24 cellular contexts compared by ENCODE assay signal in genomic region chr6:92469429-92469828, GRCh38.
"Had no signal": no experiment of that assay in that cellular context is flagged by ENCODE, and none has a peak within 500 bp of the region (broad histone marks: within the 10 kb centered on the region; RNA-seq: fewer than 3 reads in every experiment).

No MANE protein-coding gene starts in this region.

- ATAC-seq: effector memory CD8-positive, alpha-beta T cell; esophagus mucosa; foreskin keratinocyte; gastrocnemius medialis; gastroesophageal sphincter; heart left ventricle; heart right ventricle had no signal

- H3K27ac ChIP-seq: colonic mucosa, coronary artery, dorsolateral prefrontal cortex, epithelial cell of prostate, esophagus muscularis mucosa, esophagus squamous epithelium, foreskin keratinocyte, gastrocnemius medialis, gastroesophageal sphincter, heart left ventricle, heart right ventricle had no signal

- H3K9me3 ChIP-seq: colonic mucosa, gastrocnemius medialis had no signal

- H3K4me3 ChIP-seq: colonic mucosa, coronary artery, dorsolateral prefrontal cortex, esophagus muscularis mucosa, esophagus squamous epithelium, gastrocnemius medialis, gastroesophageal sphincter, heart left ventricle, heart right ventricle had no signal

- H3K36me3 ChIP-seq: colonic mucosa, esophagus muscularis mucosa, esophagus squamous epithelium, gastrocnemius medialis, gastroesophageal sphincter, heart left ventricle, heart right ventricle had no signal

- H3K4me1 ChIP-seq: colonic mucosa, esophagus muscularis mucosa, esophagus squamous epithelium, foreskin keratinocyte, gastrocnemius medialis, gastroesophageal sphincter, heart left ventricle, heart right ventricle had no signal

- H3K27me3 ChIP-seq: colonic mucosa, dorsolateral prefrontal cortex, esophagus muscularis mucosa, esophagus squamous epithelium, foreskin keratinocyte, gastrocnemius medialis, gastroesophageal sphincter, heart left ventricle, heart right ventricle had no signal

- DNase-seq: colonic mucosa; cortex of kidney; dermis blood vessel endothelial cell; dorsolateral prefrontal cortex; effector CD4-positive, alpha-beta T cell; effector CD8-positive, alpha-beta T cell; effector memory CD4-positive, alpha-beta T cell; effector memory CD8-positive, alpha-beta T cell; endodermal cell; erythroblast; esophagus squamous epithelium; foreskin fibroblast; foreskin keratinocyte; foreskin melanocyte; gastrocnemius medialis; glutamatergic neuron; head of caudate nucleus; heart left ventricle; heart right ventricle had no signal
